ENCODE assay signal across 8 cellular contexts in the genomic region with DNA sequence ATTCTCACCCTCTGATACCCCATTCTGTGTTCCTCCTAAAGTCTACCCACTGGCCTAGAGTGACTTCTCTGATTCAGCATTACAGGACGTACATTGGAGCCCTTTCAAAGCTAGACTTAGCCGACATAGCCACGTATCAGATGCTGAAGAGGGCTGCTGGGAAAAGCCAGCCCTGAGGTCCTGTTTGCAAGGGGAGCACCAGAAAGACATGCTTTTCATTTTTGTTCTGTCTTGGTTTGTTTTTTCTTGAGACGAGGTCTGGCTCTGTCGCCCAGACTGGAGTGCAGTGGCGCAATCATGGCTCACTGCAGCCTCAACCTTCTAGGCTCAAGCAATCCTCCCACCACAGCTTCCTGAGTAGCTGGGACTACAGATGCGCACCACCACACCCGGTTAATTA. TPM values are rescaled to one million over a fixed set of nuclear protein-coding genes. Genes with fewer than 3 reads are reported as not detected.
DNase-seq lines count a peak whose midpoint lies in the region; ATAC-seq and TF ChIP-seq lines count a peak whose summit lies in the region.

No MANE protein-coding gene starts in this region.

- 0 out of 2 replicates have a peak, but pooled peaks cover 5% of the 10 kb centered on the region for H3K36me3 Mint-ChIP-seq in HFFc6 (ENCODE audit: low read depth)
- H3K36me3 Mint-ChIP-seq in activated T-helper 2 cell treated with anti-CD3 and anti-CD28 coated beads, Interferon-gamma antibody, Interleukin-2, Interleukin-4, amounts not matched to agents 10 μg/mL and 5 μg/mL and 100 μg/mL, durations not matched to agents 14 hours and 24 hours and 36 hours (ENCODE audit: low read depth) = no peaks in the 10 kb centered on the region

- intact Hi-C loops in activated T-helper 2 cell treated with anti-CD3 and anti-CD28 coated beads, Interferon-gamma antibody, Interleukin-2, Interleukin-4, amounts not matched to agents 10 μg/mL and 5 μg/mL and 100 μg/mL, durations not matched to agents 14 hours and 24 hours and 36 hours (cut with micrococcal nuclease) = loop anchor here (10.0 kb wide), 1 partner anchor 296 kb away; a partner anchor contains a TSS
- intact Hi-C loops in left ventricle myocardium superior (cut with micrococcal nuclease) = loop anchor here (10.0 kb wide), 1 partner anchor 76 kb away; no protein-coding TSS in a partner anchor

- ATAC-seq in left ventricle myocardium superior (peak; percentile 33), HG03460 (IDR thresholded peaks at IDR 0.05; ENCODE audit: unreplicated experiment) (no peak)

- peaks cover 36% of the 10 kb centered on the region for H3K4me1 Mint-ChIP-seq in HFFc6 (ENCODE audit: low read depth)
- peaks cover 16% of the 10 kb centered on the region for H3K4me1 Mint-ChIP-seq in activated T-helper 2 cell treated with anti-CD3 and anti-CD28 coated beads, Interferon-gamma antibody, Interleukin-2, Interleukin-4, amounts not matched to agents 10 μg/mL and 5 μg/mL and 100 μg/mL, durations not matched to agents 14 hours and 24 hours and 36 hours (ENCODE audit: low read depth)

- H3K27me3 Mint-ChIP-seq in HFFc6 (ENCODE audit: insufficient read depth) = peaks cover 2% of the 10 kb centered on the region
- H3K27me3 Mint-ChIP-seq in activated T-helper 2 cell treated with anti-CD3 and anti-CD28 coated beads, Interferon-gamma antibody, Interleukin-2, Interleukin-4, amounts not matched to agents 10 μg/mL and 5 μg/mL and 100 μg/mL, durations not matched to agents 14 hours and 24 hours and 36 hours (ENCODE audit: low read depth) = no peaks in the 10 kb centered on the region

- no peak overlapping the region for H3K4me3 Mint-ChIP-seq in HFFc6
- no peak overlapping the region for H3K4me3 Mint-ChIP-seq in activated T-helper 2 cell treated with anti-CD3 and anti-CD28 coated beads, Interferon-gamma antibody, Interleukin-2, Interleukin-4, amounts not matched to agents 10 μg/mL and 5 μg/mL and 100 μg/mL, durations not matched to agents 14 hours and 24 hours and 36 hours (ENCODE audit: low read depth)

- peak; percentile 50 for DNase-seq in AG08395 (ENCODE audit: low spot score)
- DNase-seq in HFFc6 = no peak
- DNase-seq in activated T-helper 2 cell treated with anti-CD3 and anti-CD28 coated beads, Interferon-gamma antibody, Interleukin-2, Interleukin-4, amounts not matched to agents 10 μg/mL and 5 μg/mL and 100 μg/mL, durations not matched to agents 14 hours and 24 hours and 36 hours (ENCODE audit: low spot score) = no peak
- DNase-seq in left ventricle myocardium superior = peak; percentile 49
- DNase-seq in DMS 273 treated with DMSO at 0.1 percent for 48 hours (lab: John Stamatoyannopoulos, UW) = no peak
- DNase-seq in SW480 (ENCODE audit: low spot score) = no peak
- no peak for DNase-seq in inferior parietal cortex (ENCODE audit: extremely low spot score)

- TF ChIP-seq CTCF in HFFc6 (IDR thresholded peaks at IDR 0.05) = no peak

- H3K27ac Mint-ChIP-seq in HFFc6 = peak overlapping the region; percentile 97
- peak overlapping the region; percentile 60 for H3K27ac Mint-ChIP-seq in activated T-helper 2 cell treated with anti-CD3 and anti-CD28 coated beads, Interferon-gamma antibody, Interleukin-2, Interleukin-4, amounts not matched to agents 10 μg/mL and 5 μg/mL and 100 μg/mL, durations not matched to agents 14 hours and 24 hours and 36 hours

- no peaks in the 10 kb centered on the region for H3K9me3 Mint-ChIP-seq in HFFc6
- no peaks in the 10 kb centered on the region for H3K9me3 Mint-ChIP-seq in activated T-helper 2 cell treated with anti-CD3 and anti-CD28 coated beads, Interferon-gamma antibody, Interleukin-2, Interleukin-4, amounts not matched to agents 10 μg/mL and 5 μg/mL and 100 μg/mL, durations not matched to agents 14 hours and 24 hours and 36 hours

RNA-seq across cellular contexts. Expression of a gene that starts 6.3 kb away (rescaled TPM):
- total RNA-seq in HFFc6 (2021; fragmentation: NEBNext Ultra II Directional; extraction: Animal tissue kit (Norgen Biotek cat#: 25700)) = 1 to 10 TPM; 5.0 to 6.0 (median 5.2) TPM
- total RNA-seq in activated T-helper 2 cell treated with anti-CD3 and anti-CD28 coated beads, Interferon-gamma antibody, Interleukin-2, Interleukin-4, amounts not matched to agents 10 μg/mL and 5 μg/mL and 100 μg/mL, durations not matched to agents 14 hours and 24 hours and 36 hours = 9.8 and 10.6 TPM in 2 replicates
- 2.3 TPM for total RNA-seq in left ventricle myocardium superior

RNA-seq across cellular contexts. Expression of a gene that starts 14.7 kb away (rescaled TPM):
- total RNA-seq in HFFc6 (2021; fragmentation: NEBNext Ultra II Directional; extraction: Animal tissue kit (Norgen Biotek cat#: 25700)) = 100 to 1,000 TPM; 123 to 204 (median 172) TPM
- total RNA-seq in activated T-helper 2 cell treated with anti-CD3 and anti-CD28 coated beads, Interferon-gamma antibody, Interleukin-2, Interleukin-4, amounts not matched to agents 10 μg/mL and 5 μg/mL and 100 μg/mL, durations not matched to agents 14 hours and 24 hours and 36 hours = 131 and 137 TPM in 2 replicates
- total RNA-seq in left ventricle myocardium superior = 91.1 TPM

RNA-seq across cellular contexts. Expression of a gene that starts 24.7 kb away (rescaled TPM):
- total RNA-seq in HFFc6 (2021; fragmentation: NEBNext Ultra II Directional; extraction: Animal tissue kit (Norgen Biotek cat#: 25700)) = 10 to 100 TPM; 31.3 to 34.7 (median 31.8) TPM
- 41.6 and 42.3 TPM in 2 replicates for total RNA-seq in activated T-helper 2 cell treated with anti-CD3 and anti-CD28 coated beads, Interferon-gamma antibody, Interleukin-2, Interleukin-4, amounts not matched to agents 10 μg/mL and 5 μg/mL and 100 μg/mL, durations not matched to agents 14 hours and 24 hours and 36 hours
- total RNA-seq in left ventricle myocardium superior = 13.7 TPM

Comparison
In these comparisons a context has a peak if more than half of its experiments do, and no peak if none do; other contexts are left out.
1. DNase-seq: peak in AG08395 (single experiment) and left ventricle myocardium superior (single experiment); none in HFFc6 (single experiment), activated T-helper 2 cell treated with anti-CD3 and anti-CD28 coated beads, Interferon-gamma antibody, Interleukin-2, Interleukin-4, amounts not matched to agents 10 μg/mL and 5 μg/mL and 100 μg/mL, durations not matched to agents 14 hours and 24 hours and 36 hours (single experiment), DMS 273 treated with DMSO at 0.1 percent for 48 hours (single experiment), SW480 (single experiment) and inferior parietal cortex (single experiment).